11 cellular contexts compared by ENCODE assay signal in genomic region chr3:197295871-197296270, GRCh38. TPM values are rescaled to one million over a fixed set of nuclear protein-coding genes. Genes with fewer than 3 reads are reported as not detected.
DNase-seq lines count a peak whose midpoint lies in the region; ATAC-seq and TF ChIP-seq lines count a peak whose summit lies in the region.
"Had no signal": no experiment of that assay in that cellular context is flagged by ENCODE, and none has a peak within 500 bp of the region (broad histone marks: within the 10 kb centered on the region; RNA-seq: fewer than 3 reads in every experiment).

No MANE protein-coding gene starts in this region.

- H3K27ac ChIP-seq in OCI-LY1 (ENCODE audit: low read depth, low read length, poor library complexity, severe bottlenecking) (peak overlapping the region; percentile 31), ectodermal cell (ENCODE audit: insufficient read depth, low read depth, low read length, poor library complexity, severe bottlenecking) (no peak overlapping the region), parathyroid adenoma (no peak overlapping the region)
- H3K27ac ChIP-seq: Peyer's patch had no signal

- no peak for ATAC-seq in HG03354 (IDR thresholded peaks at IDR 0.05; ENCODE audit: poor library complexity, severe bottlenecking, unreplicated experiment)

- H2AFZ ChIP-seq in OCI-LY1 (ENCODE audit: low read length) (no peak overlapping the region), parathyroid adenoma (no peak overlapping the region)

- H3K36me3 Mint-ChIP-seq in activated CD4-positive, alpha-beta T cell treated with anti-CD3 and anti-CD28 coated beads, Interleukin-2, amount 10 ng/mL, durations not matched to agents 24 days and 14 days (ENCODE audit: low read depth), result peaks cover 38% of the 10 kb centered on the region

- no peak overlapping the region for H3K27ac Mint-ChIP-seq in activated CD4-positive, alpha-beta T cell treated with anti-CD3 and anti-CD28 coated beads, Interleukin-2, amount 10 ng/mL, durations not matched to agents 24 days and 14 days

- no peak for DNase-seq in activated CD4-positive, alpha-beta T cell treated with anti-CD3 and anti-CD28 coated beads, Interleukin-2, amount 10 ng/mL, durations not matched to agents 24 days and 14 days
- no peak for DNase-seq in activated CD4-positive, alpha-beta T cell treated with anti-CD3 and anti-CD28 coated beads, Interleukin-2, amount 50 U/mL, for 48 hours
- DNase-seq in ACHN (no peak), NCI-H187 treated with DMSO at 0.1 percent for 48 hours (lab: John Stamatoyannopoulos, UW) (no peak)
- DNase-seq: MV-4-11, Peyer's patch, posterior cingulate gyrus had no signal

- H3K27me3 ChIP-seq in OCI-LY1 (ENCODE audit: insufficient read depth, low read length) (no peaks in the 10 kb centered on the region), ectodermal cell (ENCODE audit: control insufficient read depth, insufficient read depth, low read length, poor library complexity, severe bottlenecking) (peaks cover 18% of the 10 kb centered on the region), parathyroid adenoma (ENCODE audit: control insufficient read depth, insufficient read depth, low read length) (no peaks in the 10 kb centered on the region)
- H3K27me3 ChIP-seq: Peyer's patch had no signal

- H3K79me2 ChIP-seq in OCI-LY1 (ENCODE audit: insufficient read depth, low read length), result peaks cover 45% of the 10 kb centered on the region
- H3K79me2 ChIP-seq in parathyroid adenoma, result no peaks in the 10 kb centered on the region

- H3K9me3 ChIP-seq in OCI-LY1 (ENCODE audit: low read length) (no peaks in the 10 kb centered on the region), ectodermal cell (ENCODE audit: control insufficient read depth, low read length) (no peaks in the 10 kb centered on the region), parathyroid adenoma (ENCODE audit: control insufficient read depth, low read length) (no peaks in the 10 kb centered on the region)
- H3K9me3 ChIP-seq: Peyer's patch had no signal

- peak overlapping the region; percentile 87 for H3K4me3 ChIP-seq in OCI-LY1 (ENCODE audit: low read depth, low read length, poor library complexity, severe bottlenecking)
- H3K4me3 ChIP-seq in ectodermal cell (ENCODE audit: insufficient read depth, low read depth, low read length), result peak overlapping the region; percentile 8
- no peak overlapping the region for H3K4me3 ChIP-seq in parathyroid adenoma (ENCODE audit: low read depth, low read length)

- H3K36me3 ChIP-seq in OCI-LY1 (ENCODE audit: insufficient read depth, low read length) (peaks cover 53% of the 10 kb centered on the region), ectodermal cell (ENCODE audit: control insufficient read depth, insufficient read depth, low read length) (peaks cover 9% of the 10 kb centered on the region), parathyroid adenoma (ENCODE audit: control insufficient read depth, insufficient read depth, low read length) (no peaks in the 10 kb centered on the region)
- H3K36me3 ChIP-seq: Peyer's patch had no signal

- no peaks in the 10 kb centered on the region for H3K9me2 ChIP-seq in OCI-LY1 (ENCODE audit: low read depth, low read length)

- H3F3A ChIP-seq in OCI-LY1 (ENCODE audit: insufficient read depth, low read length), result peaks cover 10% of the 10 kb centered on the region; the same call in 1 of the 2 replicates

- H3K4me3 Mint-ChIP-seq in activated CD4-positive, alpha-beta T cell treated with anti-CD3 and anti-CD28 coated beads, Interleukin-2, amount 10 ng/mL, durations not matched to agents 24 days and 14 days, result peak overlapping the region; percentile 49

- peaks cover 46% of the 10 kb centered on the region for H3K4me1 Mint-ChIP-seq in activated CD4-positive, alpha-beta T cell treated with anti-CD3 and anti-CD28 coated beads, Interleukin-2, amount 10 ng/mL, durations not matched to agents 24 days and 14 days

- 71 to 100% methylated on average over 1 of the region's 2 CpGs for WGBS in ectodermal cell, 2 experiments

- H3K27me3 Mint-ChIP-seq in activated CD4-positive, alpha-beta T cell treated with anti-CD3 and anti-CD28 coated beads, Interleukin-2, amount 10 ng/mL, durations not matched to agents 24 days and 14 days, result peaks cover 15% of the 10 kb centered on the region

- no peaks in the 10 kb centered on the region for H3K9me3 Mint-ChIP-seq in activated CD4-positive, alpha-beta T cell treated with anti-CD3 and anti-CD28 coated beads, Interleukin-2, amount 10 ng/mL, durations not matched to agents 24 days and 14 days

- peaks cover 3% of the 10 kb centered on the region; the same call in 1 of the 2 replicates for H4K20me1 ChIP-seq in OCI-LY1 (ENCODE audit: insufficient read depth, low read length)

- in situ Hi-C loops in ACHN (cut with HindIII; ENCODE audit: low pct_ligation_motif_present, low pct_unique_long_range_greater_than_20kb, low sequenced_read_pairs), result loop anchor here (25.0 kb wide), 1 partner anchor 166 kb away; no protein-coding TSS in a partner anchor

- H3K4me1 ChIP-seq in OCI-LY1 (ENCODE audit: insufficient read depth, low read length, severe bottlenecking), result peaks cover 51% of the 10 kb centered on the region
- H3K4me1 ChIP-seq in ectodermal cell (ENCODE audit: control insufficient read depth, insufficient read depth, low read length), result peaks cover 13% of the 10 kb centered on the region
- peaks cover 4% of the 10 kb centered on the region for H3K4me1 ChIP-seq in parathyroid adenoma

- H3K9ac ChIP-seq in OCI-LY1 (ENCODE audit: low read length) (peak overlapping the region; percentile 9; the same call in 1 of the 2 replicates), parathyroid adenoma (no peak overlapping the region)

- H3K4me2 ChIP-seq in OCI-LY1 (ENCODE audit: low read length), result peak overlapping the region; percentile 85
- H3K4me2 ChIP-seq in parathyroid adenoma (ENCODE audit: low read length), result peak overlapping the region; percentile 9

- intact Hi-C loops in activated CD4-positive, alpha-beta T cell treated with anti-CD3 and anti-CD28 coated beads, Interleukin-2, amount 10 ng/mL, durations not matched to agents 24 days and 14 days (cut with micrococcal nuclease), result loop anchor here (5.0 kb wide), 1 partner anchor 161 kb away; no protein-coding TSS in a partner anchor

- TF ChIP-seq CTCF in OCI-LY1 (IDR thresholded peaks at IDR 0.05; ENCODE audit: low read length) (no peak), parathyroid adenoma (IDR thresholded peaks at IDR 0.05) (no peak)

RNA-seq across cellular contexts. Expression of gene DLG1, which starts 2.5 kb away (rescaled TPM):
- total RNA-seq in activated CD4-positive, alpha-beta T cell treated with anti-CD3 and anti-CD28 coated beads, Interleukin-2, amount 10 ng/mL, durations not matched to agents 24 days and 14 days, result 81.1 and 84.1 TPM in 2 replicates
- 78.0 TPM for polyA plus RNA-seq in ectodermal cell (2013, experiment 1 of 4)
- polyA plus RNA-seq in ectodermal cell (2013, experiment 2 of 4), result 81.3 TPM
- polyA plus RNA-seq in ectodermal cell (2013, experiment 3 of 4), result 66.7 TPM
- polyA plus RNA-seq in ectodermal cell (2013, experiment 4 of 4), result 73.6 TPM
